Comparison of ENCODE assay signal across 17 cellular contexts in the genomic region with DNA sequence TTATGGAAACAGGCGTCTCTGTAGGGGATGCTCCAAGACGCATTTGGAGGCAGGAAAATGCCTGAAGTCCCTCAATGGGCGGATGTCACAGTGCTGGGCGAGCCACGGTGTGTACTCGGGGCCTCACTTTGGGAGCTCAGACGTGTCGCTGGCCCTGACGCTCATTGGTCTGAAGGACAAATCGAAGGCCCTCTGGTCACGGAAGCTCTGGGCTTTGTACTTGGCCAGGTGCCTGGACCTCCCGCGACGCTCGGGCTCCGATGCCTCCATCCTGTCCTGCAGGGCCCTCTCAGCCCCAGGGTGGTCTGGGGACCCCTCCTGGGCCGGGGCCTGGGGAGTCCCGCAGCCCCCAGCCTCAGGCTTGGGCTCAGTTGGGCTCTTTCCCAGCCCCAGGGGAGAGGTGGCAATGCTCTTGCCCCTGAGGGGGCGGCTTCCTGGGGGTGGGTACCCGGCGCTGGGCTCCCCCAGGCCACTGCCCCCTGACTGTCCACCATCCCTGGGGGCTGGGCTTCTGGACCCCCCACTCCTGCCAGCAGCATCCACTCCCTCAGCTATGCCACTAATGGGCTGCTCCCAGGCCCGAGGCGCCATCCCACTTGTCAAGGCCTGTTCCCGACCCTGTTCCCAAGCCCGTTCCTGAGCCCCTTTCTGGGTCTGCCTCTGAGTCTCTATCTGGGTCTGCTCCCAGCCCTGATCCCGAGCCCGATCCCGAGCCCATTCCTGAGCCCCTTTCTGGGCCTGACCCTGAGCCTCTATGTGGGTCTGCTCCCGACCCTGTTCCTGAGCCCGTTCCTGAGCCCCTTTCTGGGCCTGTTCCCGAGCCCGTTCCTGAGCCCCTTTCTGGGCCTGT. TPM values are rescaled to one million over a fixed set of nuclear protein-coding genes. Genes with fewer than 3 reads are reported as not detected.
A peak's percentile ranks its signal among the peaks of the same experiment; 100 is the strongest.
DNase-seq lines count a peak whose midpoint lies in the region; ATAC-seq and TF ChIP-seq lines count a peak whose summit lies in the region.
"Had no signal": no experiment of that assay in that cellular context is flagged by ENCODE, and none has a peak within 500 bp of the region (broad histone marks: within the 10 kb centered on the region; RNA-seq: fewer than 3 reads in every experiment).

No MANE protein-coding gene starts in this region.

- no peak overlapping the region for H3K27ac Mint-ChIP-seq in activated naive CD8-positive, alpha-beta T cell treated with anti-CD3 and anti-CD28 coated beads, Interleukin-2, amount 10 ng/mL, durations not matched to agents 7 days and 5 days
- H3K27ac Mint-ChIP-seq in activated naive CD8-positive, alpha-beta T cell treated with anti-CD3 and anti-CD28 coated beads, Interleukin-2, amount 50 U/mL, for 24 hours, result no peak overlapping the region
- peak overlapping the region; percentile 12 for H3K27ac Mint-ChIP-seq in neural crest cell (ENCODE audit: unreplicated experiment)
- H3K27ac Mint-ChIP-seq: activated naive CD4-positive, alpha-beta T cell treated with anti-CD3 and anti-CD28 coated beads for 36 hours had no signal

- POLR2A ChIA-PET in activated naive CD8-positive, alpha-beta T cell treated with anti-CD3 and anti-CD28 coated beads, Interleukin-2, amount 10 ng/mL, durations not matched to agents 7 days and 5 days (lab: Charles Lee), result no interaction called here

- H3K27me3 Mint-ChIP-seq in activated naive CD8-positive, alpha-beta T cell treated with anti-CD3 and anti-CD28 coated beads, Interleukin-2, amount 10 ng/mL, durations not matched to agents 7 days and 5 days, result peaks cover 3% of the 10 kb centered on the region
- peaks cover 3% of the 10 kb centered on the region for H3K27me3 Mint-ChIP-seq in activated naive CD8-positive, alpha-beta T cell treated with anti-CD3 and anti-CD28 coated beads, Interleukin-2, amount 50 U/mL, for 24 hours
- H3K27me3 Mint-ChIP-seq in neural crest cell (ENCODE audit: low read depth), result no peaks in the 10 kb centered on the region

- intact Hi-C loops in cardiac septum (cut with DNase I), result no loop called here

- no peaks in the 10 kb centered on the region for H3K9me3 Mint-ChIP-seq in activated naive CD8-positive, alpha-beta T cell treated with anti-CD3 and anti-CD28 coated beads, Interleukin-2, amount 10 ng/mL, durations not matched to agents 7 days and 5 days
- no peaks in the 10 kb centered on the region for H3K9me3 Mint-ChIP-seq in activated naive CD8-positive, alpha-beta T cell treated with anti-CD3 and anti-CD28 coated beads, Interleukin-2, amount 50 U/mL, for 24 hours
- no peaks in the 10 kb centered on the region for H3K9me3 Mint-ChIP-seq in neural crest cell
- H3K9me3 Mint-ChIP-seq: activated naive CD4-positive, alpha-beta T cell treated with anti-CD3 and anti-CD28 coated beads for 36 hours had no signal

- no peak for ATAC-seq in activated naive CD8-positive, alpha-beta T cell treated with anti-CD3 and anti-CD28 coated beads, Interleukin-2, amount 10 ng/mL, durations not matched to agents 7 days and 5 days (ENCODE audit: low read depth)
- ATAC-seq in activated naive CD8-positive, alpha-beta T cell treated with anti-CD3 and anti-CD28 coated beads, Interleukin-2, amount 50 U/mL, for 24 hours, result no peak
- no peak for ATAC-seq in HG02759 (IDR thresholded peaks at IDR 0.05; ENCODE audit: unreplicated experiment)
- no peak for ATAC-seq in HG02938 (IDR thresholded peaks at IDR 0.05; ENCODE audit: unreplicated experiment)
- ATAC-seq: K562 had no signal

- peak; percentile 24 for DNase-seq in activated naive CD8-positive, alpha-beta T cell treated with anti-CD3 and anti-CD28 coated beads, Interleukin-2, amount 10 ng/mL, durations not matched to agents 7 days and 5 days
- no peak for DNase-seq in activated naive CD8-positive, alpha-beta T cell treated with anti-CD3 and anti-CD28 coated beads, Interleukin-2, amount 50 U/mL, for 24 hours
- DNase-seq in cardiac septum (ENCODE audit: low spot score), result peak; percentile 76
- no peak for DNase-seq in neural crest cell (ENCODE audit: low read depth, low spot score)
- no peak for DNase-seq in NCI-H2227 (lab: John Stamatoyannopoulos, UW; ENCODE audit: unreplicated experiment)
- DNase-seq in GM20000 (ENCODE audit: low spot score), result no peak
- DNase-seq: activated CD4-positive, alpha-beta T cell treated with anti-CD3 and anti-CD28 coated beads, Interleukin-2, amount 50 U/mL, for 4 hours; activated naive CD4-positive, alpha-beta T cell treated with anti-CD3 and anti-CD28 coated beads for 36 hours; DMS 273 treated with DMSO at 0.1 percent for 48 hours; effector memory CD4-positive, alpha-beta T cell; MM.1S; NCI-H1436; NCI-H2171 treated with DMSO at 0.1 percent for 48 hours; NCI-H526 treated with DMSO at 0.1 percent for 48 hours had no signal

- no peaks in the 10 kb centered on the region for H3K36me3 Mint-ChIP-seq in activated naive CD8-positive, alpha-beta T cell treated with anti-CD3 and anti-CD28 coated beads, Interleukin-2, amount 10 ng/mL, durations not matched to agents 7 days and 5 days
- H3K36me3 Mint-ChIP-seq in activated naive CD8-positive, alpha-beta T cell treated with anti-CD3 and anti-CD28 coated beads, Interleukin-2, amount 50 U/mL, for 24 hours (ENCODE audit: low read depth), result no peaks in the 10 kb centered on the region
- H3K36me3 Mint-ChIP-seq in neural crest cell (ENCODE audit: low read depth), result no peaks in the 10 kb centered on the region

- no peaks in the 10 kb centered on the region for H3K4me1 Mint-ChIP-seq in activated naive CD8-positive, alpha-beta T cell treated with anti-CD3 and anti-CD28 coated beads, Interleukin-2, amount 10 ng/mL, durations not matched to agents 7 days and 5 days
- H3K4me1 Mint-ChIP-seq in activated naive CD8-positive, alpha-beta T cell treated with anti-CD3 and anti-CD28 coated beads, Interleukin-2, amount 50 U/mL, for 24 hours, result no peaks in the 10 kb centered on the region
- H3K4me1 Mint-ChIP-seq in neural crest cell, result peaks cover 7% of the 10 kb centered on the region

- TF ChIP-seq CTCF in neural crest cell (conservative IDR thresholded peaks at IDR 0.05) (no peak), GM20000 (IDR thresholded peaks at IDR 0.05; ENCODE audit: extremely low read depth, missing control alignments) (no peak)

- no peak overlapping the region for H3K4me3 Mint-ChIP-seq in activated naive CD8-positive, alpha-beta T cell treated with anti-CD3 and anti-CD28 coated beads, Interleukin-2, amount 10 ng/mL, durations not matched to agents 7 days and 5 days
- H3K4me3 Mint-ChIP-seq in activated naive CD8-positive, alpha-beta T cell treated with anti-CD3 and anti-CD28 coated beads, Interleukin-2, amount 50 U/mL, for 24 hours, result no peak overlapping the region
- no peak overlapping the region for H3K4me3 Mint-ChIP-seq in neural crest cell
- H3K4me3 Mint-ChIP-seq: activated naive CD4-positive, alpha-beta T cell treated with anti-CD3 and anti-CD28 coated beads for 36 hours had no signal

RNA-seq across cellular contexts. Expression of gene GRTP1, which starts 39.5 kb away (rescaled TPM):
- total RNA-seq in activated naive CD8-positive, alpha-beta T cell treated with anti-CD3 and anti-CD28 coated beads, Interleukin-2, amount 10 ng/mL, durations not matched to agents 7 days and 5 days, result not detected
- total RNA-seq in cardiac septum, result 0.70 TPM
- total RNA-seq in neural crest cell, result 8.9 and 9.3 TPM in 2 replicates

RNA-seq across cellular contexts. Expression of gene ADPRHL1, which starts 49.8 kb away (rescaled TPM):
- 1 to 10 TPM in 1 of 2 experiments, under 1 TPM in 1; 0.82 to 1.0 TPM for total RNA-seq in activated naive CD8-positive, alpha-beta T cell treated with anti-CD3 and anti-CD28 coated beads, Interleukin-2, amount 10 ng/mL, durations not matched to agents 7 days and 5 days
- 480 TPM for total RNA-seq in cardiac septum
- total RNA-seq in neural crest cell, result 2.8 TPM in 2 replicates

Comparison
In these comparisons a context has a peak if more than half of its experiments do, and no peak if none do; other contexts are left out.
1. DNase-seq: peak in activated naive CD8-positive, alpha-beta T cell treated with anti-CD3 and anti-CD28 coated beads, Interleukin-2, amount 10 ng/mL, durations not matched to agents 7 days and 5 days (single experiment) and cardiac septum (single experiment); none in activated naive CD8-positive, alpha-beta T cell treated with anti-CD3 and anti-CD28 coated beads, Interleukin-2, amount 50 U/mL, for 24 hours (single experiment), neural crest cell (single experiment), NCI-H2227 (single experiment) and GM20000 (single experiment).
2. RNA of gene ADPRHL1, which starts 49.8 kb away (total RNA-seq): 480 TPM in cardiac septum (single experiment); 2.8 TPM in neural crest cell and 0.82 to 1.0 TPM in activated naive CD8-positive, alpha-beta T cell treated with anti-CD3 and anti-CD28 coated beads, Interleukin-2, amount 10 ng/mL, durations not matched to agents 7 days and 5 days; every median in the first group is over 100 times any median in the second.